Comparison of ENCODE assay signal across 19 cellular contexts in the genomic region with DNA sequence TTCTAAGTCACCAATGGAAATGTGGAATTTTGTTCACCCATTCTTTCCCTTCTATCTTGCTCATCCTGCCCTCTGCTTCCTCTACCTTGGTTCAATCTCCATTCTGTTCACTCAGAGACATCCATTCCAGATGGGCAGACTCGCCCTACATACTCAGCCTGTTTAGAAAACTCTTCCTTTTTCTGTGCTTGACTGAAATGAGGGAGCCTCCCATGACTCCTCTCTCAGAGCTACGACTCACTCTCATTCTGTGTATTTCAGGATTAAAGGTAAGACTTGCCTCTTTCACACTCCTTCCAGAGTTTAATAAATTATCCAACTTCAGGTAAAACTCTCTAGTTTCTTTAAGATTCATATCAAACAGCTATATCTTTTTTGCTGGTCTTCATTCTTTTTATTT.
A peak's percentile ranks its signal among the peaks of the same experiment; 100 is the strongest.
DNase-seq lines count a peak whose midpoint lies in the region; ATAC-seq, FAIRE-seq and TF ChIP-seq lines count a peak whose summit lies in the region.
"Had no signal": no experiment of that assay in that cellular context is flagged by ENCODE, and none has a peak within 500 bp of the region (broad histone marks: within the 10 kb centered on the region; RNA-seq: fewer than 3 reads in every experiment).

No MANE protein-coding gene starts in this region.

- no peak overlapping the region for H2BK15ac ChIP-seq in H1 (ENCODE audit: low read length)

- no peak overlapping the region for H3K9ac ChIP-seq in GM23248
- H3K9ac ChIP-seq in H1 (replicated peaks in 1 of 4; ENCODE audit: extremely low read depth in 1 of 4, low read depth in 3 of 4, low read length in 3 of 4) = no peak overlapping the region
- H3K9ac ChIP-seq: BLaER1 treated with 17β-estradiol and CSF1 and Interleukin-3, amounts not matched to agents 10 nM and 100 nM had no signal

- peaks cover 19% of the 10 kb centered on the region for H3K4me1 Mint-ChIP-seq in progenitor cell of endocrine pancreas (ENCODE audit: low read depth)
- H3K4me1 Mint-ChIP-seq: B cell; CD4-positive, CD25-positive, alpha-beta regulatory T cell; CD8-positive, alpha-beta memory T cell; GM23338 had no signal

- no peak overlapping the region for H3K23ac ChIP-seq in H1 (ENCODE audit: insufficient read length)

- H2BK20ac ChIP-seq in H1 (ENCODE audit: low read length) = no peak overlapping the region

- POLR2A ChIA-PET in H1 (lab: Charles Lee; ENCODE audit: partially characterized antibody) = no interaction called here
- POLR2A ChIA-PET in OCI-LY7 (lab: Charles Lee) = no interaction called here

- TF ChIP-seq RAD21 in H1 (IDR thresholded peaks at IDR 0.05 in 1 of 2, conservative IDR thresholded peaks at IDR 0.05 in 1 of 2; ENCODE audit: low read depth in 2 of 2, low read length in 2 of 2) = no peak

- H3K36me3 ChIP-seq in GM23248 (ENCODE audit: low read depth) (no peaks in the 10 kb centered on the region), RWPE2 (ENCODE audit: low read depth) (no peaks in the 10 kb centered on the region), H1 (ENCODE audit: control insufficient read depth in 2 of 4, insufficient read depth in 4 of 4, low read length in 3 of 4) (no peaks in the 10 kb centered on the region), OCI-LY7 (ENCODE audit: insufficient read depth, low read length) (no peaks in the 10 kb centered on the region)
- H3K36me3 ChIP-seq: BLaER1 treated with 17β-estradiol and CSF1 and Interleukin-3, amounts not matched to agents 10 nM and 100 nM had no signal

- no TSS peak for BruUV-seq in OCI-LY7 (replicated peaks; lab: Mats Ljungman, UMichigan)

- H3K27ac ChIP-seq in GM23248 (no peak overlapping the region), RWPE2 (ENCODE audit: poor library complexity, severe bottlenecking) (no peak overlapping the region), H1 (ENCODE audit: low read depth, low read length) (no peak overlapping the region), OCI-LY7 (ENCODE audit: low read depth, low read length, poor library complexity, severe bottlenecking) (no peak overlapping the region)
- H3K27ac ChIP-seq: BLaER1 treated with 17β-estradiol and CSF1 and Interleukin-3, amounts not matched to agents 10 nM and 100 nM had no signal

- H3K27ac Mint-ChIP-seq in progenitor cell of endocrine pancreas = no peak overlapping the region
- H3K27ac Mint-ChIP-seq: B cell; CD4-positive, CD25-positive, alpha-beta regulatory T cell; CD8-positive, alpha-beta memory T cell; GM23338 had no signal

- H3K9me3 Mint-ChIP-seq in progenitor cell of endocrine pancreas (ENCODE audit: low read depth) = no peaks in the 10 kb centered on the region
- H3K9me3 Mint-ChIP-seq: GM23338 had no signal

- H3K4me1 ChIP-seq in GM23248 (ENCODE audit: insufficient read depth) = peaks cover 47% of the 10 kb centered on the region
- H3K4me1 ChIP-seq in RWPE2 (ENCODE audit: insufficient read depth, poor library complexity, severe bottlenecking) = peaks cover 20% of the 10 kb centered on the region
- no peaks in the 10 kb centered on the region for H3K4me1 ChIP-seq in H1 (replicated peaks in 1 of 4; ENCODE audit: control insufficient read depth in 3 of 4, insufficient read depth in 4 of 4, low read length in 3 of 4)
- no peaks in the 10 kb centered on the region for H3K4me1 ChIP-seq in OCI-LY7 (ENCODE audit: insufficient read depth, low read length, poor library complexity, severe bottlenecking)

- no peak for TF ChIP-seq POLR2A in H1 (IDR thresholded peaks at IDR 0.05; ENCODE audit: control extremely low read depth in 1 of 2, low read depth in 2 of 2, low read length in 2 of 2)

- TF ChIP-seq CTCF in RWPE2 (IDR thresholded peaks at IDR 0.05; ENCODE audit: poor library complexity, severe bottlenecking) (no peak), H1 (IDR thresholded peaks at IDR 0.05; ENCODE audit: control extremely low read depth in 1 of 3, insufficient read depth in 1 of 3, low read depth in 1 of 3, low read length in 3 of 3) (no peak), OCI-LY7 (conservative IDR thresholded peaks at IDR 0.05; ENCODE audit: low read length) (no peak), progenitor cell of endocrine pancreas (IDR thresholded peaks at IDR 0.05; ENCODE audit: unreplicated experiment) (no peak)

- no peak for FAIRE-seq in H1 (lab: Jason Lieb, UNC)
- FAIRE-seq: D721Med, G401.6, GM12891, HepG2 had no signal

- H4K91ac ChIP-seq in H1 (replicated peaks; ENCODE audit: insufficient read length, low read length) = no peak overlapping the region

- peak overlapping the region; percentile 91 for H3K14ac ChIP-seq in H1 (ENCODE audit: insufficient read length)

- no peak overlapping the region for H2AFZ ChIP-seq in GM23248
- no peak overlapping the region for H2AFZ ChIP-seq in H1 (ENCODE audit: low read length)
- H2AFZ ChIP-seq in OCI-LY7 (ENCODE audit: low read length) = no peak overlapping the region
- H2AFZ ChIP-seq: GM23338 had no signal

- H3K4me3 Mint-ChIP-seq in progenitor cell of endocrine pancreas (ENCODE audit: low read depth) = no peak overlapping the region
- H3K4me3 Mint-ChIP-seq: B cell; CD4-positive, CD25-positive, alpha-beta regulatory T cell; CD8-positive, alpha-beta memory T cell; GM23338 had no signal

- H2BK5ac ChIP-seq in H1 (ENCODE audit: low read depth, low read length) = no peak overlapping the region

- no peak overlapping the region for H2BK12ac ChIP-seq in H1 (ENCODE audit: low read depth, low read length)

- no peak for TF ChIP-seq EP300 in H1 (IDR thresholded peaks at IDR 0.05; ENCODE audit: borderline replicate concordance in 1 of 2, low read depth in 2 of 2, low read length in 2 of 2)

- no peak overlapping the region for H3K18ac ChIP-seq in H1 (ENCODE audit: extremely low read depth, low read length)

- H2BK120ac ChIP-seq in H1 (replicated peaks; ENCODE audit: low read depth, low read length) = no peak overlapping the region

- H3K9me3 ChIP-seq in GM23248 (ENCODE audit: low read depth) = no peaks in the 10 kb centered on the region
- no peaks in the 10 kb centered on the region for H3K9me3 ChIP-seq in RWPE2 (ENCODE audit: severe bottlenecking)
- no peaks in the 10 kb centered on the region for H3K9me3 ChIP-seq in H1 (ENCODE audit: insufficient read depth in 2 of 2, low read depth in 1 of 2, low read length in 1 of 2)
- H3K9me3 ChIP-seq in OCI-LY7 (ENCODE audit: low read length) = no peaks in the 10 kb centered on the region
- H3K9me3 ChIP-seq: BLaER1 treated with 17β-estradiol and CSF1 and Interleukin-3, amounts not matched to agents 10 nM and 100 nM had no signal

- no peak overlapping the region for H3K4ac ChIP-seq in H1 (replicated peaks; ENCODE audit: insufficient read length, low read depth, low read length)

- H3K56ac ChIP-seq in H1 (replicated peaks; ENCODE audit: insufficient read length, low read depth, low read length) = no peak overlapping the region

- H3K4me3 ChIP-seq in GM23248 (no peak overlapping the region), RWPE2 (ENCODE audit: severe bottlenecking) (no peak overlapping the region), H1 (ENCODE audit: extremely low read depth in 1 of 4, insufficient read depth in 2 of 4, low read depth in 3 of 4, low read length in 4 of 4) (no peak overlapping the region), OCI-LY7 (ENCODE audit: low read depth, low read length, poor library complexity, severe bottlenecking) (no peak overlapping the region)
- H3K4me3 ChIP-seq: BLaER1 treated with 17β-estradiol and CSF1 and Interleukin-3, amounts not matched to agents 10 nM and 100 nM; GM23338 had no signal

- intact Hi-C loops in OCI-LY7 (cut with micrococcal nuclease; ENCODE audit: unreplicated experiment) = no loop called here

- H3K27me3 Mint-ChIP-seq in progenitor cell of endocrine pancreas = peaks cover 8% of the 10 kb centered on the region

- H3K9me2 ChIP-seq in GM23248 (ENCODE audit: insufficient read depth) (no peaks in the 10 kb centered on the region), OCI-LY7 (ENCODE audit: insufficient read depth, low read length) (no peaks in the 10 kb centered on the region)

- H4K8ac ChIP-seq in H1 (ENCODE audit: extremely low read depth, insufficient read depth, low read length) = no peak overlapping the region

- no peaks in the 10 kb centered on the region for H4K20me1 ChIP-seq in GM23248 (ENCODE audit: insufficient read depth)
- H4K20me1 ChIP-seq in H1 (replicated peaks in 1 of 2; ENCODE audit: control insufficient read depth in 1 of 2, insufficient read depth in 2 of 2, low read length in 2 of 2) = no peaks in the 10 kb centered on the region
- no peaks in the 10 kb centered on the region for H4K20me1 ChIP-seq in OCI-LY7 (ENCODE audit: insufficient read depth, low read length)
- H4K20me1 ChIP-seq: BLaER1 treated with 17β-estradiol and CSF1 and Interleukin-3, amounts not matched to agents 10 nM and 100 nM had no signal

- H3F3A ChIP-seq in GM23248 (ENCODE audit: insufficient read depth) = peaks cover 50% of the 10 kb centered on the region

- in situ Hi-C loops in GM23248 (cut with MboI) = no loop called here

- H3K79me2 ChIP-seq in GM23248 (ENCODE audit: insufficient read depth) = no peaks in the 10 kb centered on the region
- H3K79me2 ChIP-seq in H1 (ENCODE audit: control insufficient read depth in 1 of 2, insufficient read depth in 2 of 2, low read length in 2 of 2) = no peaks in the 10 kb centered on the region
- no peaks in the 10 kb centered on the region for H3K79me2 ChIP-seq in OCI-LY7 (ENCODE audit: insufficient read depth, low read depth, low read length)

- ATAC-seq in RWPE2 (ENCODE audit: low read depth) (peak; percentile 46; the same call in 2 of the 3 replicates), HG02798 (IDR thresholded peaks at IDR 0.05; ENCODE audit: poor library complexity, unreplicated experiment) (no peak)
- ATAC-seq: GM23338, HepG2 had no signal

- H3K36me3 Mint-ChIP-seq in progenitor cell of endocrine pancreas (ENCODE audit: insufficient read depth) = no peaks in the 10 kb centered on the region
- H3K36me3 Mint-ChIP-seq: CD4-positive, CD25-positive, alpha-beta regulatory T cell; CD8-positive, alpha-beta memory T cell had no signal

- H3K23me2 ChIP-seq in H1 (ENCODE audit: low read depth, low read length) = no peaks in the 10 kb centered on the region

- DNase-seq in GM23248 (peak; percentile 56), NCI-H226 (peak; percentile 34), RWPE2 (ENCODE audit: low spot score) (no peak), H1 (ENCODE audit: low read depth in 1 of 2, low spot score in 2 of 2) (no peak), OCI-LY7 (ENCODE audit: low spot score) (no peak), SIG-M5 (lab: John Stamatoyannopoulos, UW) (no peak), progenitor cell of endocrine pancreas (ENCODE audit: low spot score, unreplicated experiment) (no peak)
- DNase-seq: CD4-positive, CD25-positive, alpha-beta regulatory T cell; CD8-positive, alpha-beta memory T cell; COR-L47; H7 had no signal

- H4K5ac ChIP-seq in H1 (ENCODE audit: insufficient read length, low read depth, low read length) = no peak overlapping the region

- 92 to 97% methylated on average over 2 of the region's 2 CpGs for WGBS in GM23248 (ENCODE audit: low coverage in 1 of 2, low lambda C conversion rate in 2 of 2, missing lambda C conversion rate in 2 of 2), 2 experiments
- WGBS in H1 (ENCODE audit: extremely low coverage in 1 of 2, insufficient coverage in 1 of 2, insufficient read length in 1 of 2, insufficient replicate concordance in 2 of 2, low coverage in 1 of 2, low lambda C conversion rate in 2 of 2, missing lambda C conversion rate in 1 of 2), 2 experiments = 85% methylated on average over 2 of the region's 2 CpGs; no CpG with 5 or more reads in 1 of the 2 experiments

- H2AK5ac ChIP-seq in H1 (ENCODE audit: low read depth, low read length) = no peak overlapping the region

- H3K27me3 ChIP-seq in GM23248 (replicated peaks; ENCODE audit: insufficient read depth) (no peaks in the 10 kb centered on the region), RWPE2 (ENCODE audit: insufficient read depth, poor library complexity, severe bottlenecking) (no peaks in the 10 kb centered on the region), H1 (replicated peaks in 1 of 4; ENCODE audit: control insufficient read depth in 3 of 4, extremely low read depth in 1 of 4, insufficient read depth in 3 of 4, low read length in 3 of 4) (peaks cover 0 to 1% (median 0%) of the 10 kb centered on the region in 4 experiments; a peak in 1 of 7 replicates)
- H3K27me3 ChIP-seq: BLaER1 treated with 17β-estradiol and CSF1 and Interleukin-3, amounts not matched to agents 10 nM and 100 nM had no signal

- CTCF ChIA-PET in H1 (lab: Charles Lee; ENCODE audit: partially characterized antibody) (no interaction called here), OCI-LY7 (lab: Charles Lee; ENCODE audit: unreplicated experiment) (no interaction called here)

- no peaks in the 10 kb centered on the region for H3K79me1 ChIP-seq in H1 (ENCODE audit: low read depth, low read length)

- no peak overlapping the region for H3K4me2 ChIP-seq in GM23248 (ENCODE audit: unreplicated experiment)
- H3K4me2 ChIP-seq in H1 (ENCODE audit: insufficient read depth in 1 of 2, low read depth in 2 of 2, low read length in 2 of 2) = no peak overlapping the region
- H3K4me2 ChIP-seq in OCI-LY7 (ENCODE audit: low read length) = no peak overlapping the region
- H3K4me2 ChIP-seq: GM23338 had no signal

Comparison
In these comparisons a context has a peak if more than half of its experiments do, and no peak if none do; other contexts are left out.
1. DNase-seq: peak in GM23248 (single experiment) and NCI-H226 (single experiment); none in RWPE2 (single experiment), H1 (0 of 2), OCI-LY7 (single experiment), SIG-M5 (single experiment) and progenitor cell of endocrine pancreas (single experiment).